1 cellular context compared by ENCODE assay signal in the genomic region with DNA sequence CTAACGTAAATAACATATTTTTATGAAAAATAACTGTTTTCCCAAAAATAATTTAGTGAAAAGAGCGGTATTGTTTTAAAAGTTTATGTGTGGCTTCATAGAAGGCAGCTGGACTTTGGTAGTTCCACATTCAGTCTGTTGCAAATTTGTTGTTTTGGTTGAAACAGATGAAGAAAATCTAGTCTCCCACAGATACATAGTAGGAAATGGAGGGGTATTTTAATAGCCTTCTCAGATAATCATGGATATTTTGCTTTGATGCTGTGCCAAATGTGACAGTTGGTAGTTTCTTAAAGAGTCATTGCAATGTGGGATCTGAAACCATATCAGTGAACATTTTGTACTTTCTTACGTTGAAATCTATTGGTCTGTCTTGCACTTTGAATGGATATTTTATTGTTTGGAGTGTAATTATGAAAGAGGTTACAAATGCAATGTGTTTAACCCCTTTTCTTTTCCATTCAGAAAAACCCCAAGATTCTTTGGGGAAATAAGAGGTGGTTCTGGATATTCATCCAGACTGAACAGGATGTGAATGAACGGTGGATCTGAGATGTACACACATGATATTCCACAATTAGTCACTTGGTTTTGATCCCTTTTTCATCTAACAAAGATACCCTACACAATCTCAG.
TF ChIP-seq lines count a peak whose summit lies in the region.

No MANE protein-coding gene starts in this region.

TF ChIP-seq in SK-N-SH, 30 proteins besides CTCF, POLR2A, EP300 and RAD21:
- no peak; the same call in 1 of the 2 replicates for TF ChIP-seq NFIC (IDR thresholded peaks at IDR 0.05; ENCODE audit: borderline replicate concordance)
- TF ChIP-seq, protein P1, sequence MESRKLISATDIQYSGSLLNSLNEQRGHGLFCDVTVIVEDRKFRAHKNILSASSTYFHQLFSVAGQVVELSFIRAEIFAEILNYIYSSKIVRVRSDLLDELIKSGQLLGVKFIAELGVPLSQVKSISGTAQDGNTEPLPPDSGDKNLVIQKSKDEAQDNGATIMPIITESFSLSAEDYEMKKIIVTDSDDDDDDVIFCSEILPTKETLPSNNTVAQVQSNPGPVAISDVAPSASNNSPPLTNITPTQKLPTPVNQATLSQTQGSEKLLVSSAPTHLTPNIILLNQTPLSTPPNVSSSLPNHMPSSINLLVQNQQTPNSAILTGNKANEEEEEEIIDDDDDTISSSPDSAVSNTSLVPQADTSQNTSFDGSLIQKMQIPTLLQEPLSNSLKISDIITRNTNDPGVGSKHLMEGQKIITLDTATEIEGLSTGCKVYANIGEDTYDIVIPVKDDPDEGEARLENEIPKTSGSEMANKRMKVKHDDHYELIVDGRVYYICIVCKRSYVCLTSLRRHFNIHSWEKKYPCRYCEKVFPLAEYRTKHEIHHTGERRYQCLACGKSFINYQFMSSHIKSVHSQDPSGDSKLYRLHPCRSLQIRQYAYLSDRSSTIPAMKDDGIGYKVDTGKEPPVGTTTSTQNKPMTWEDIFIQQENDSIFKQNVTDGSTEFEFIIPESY (IDR thresholded peaks at IDR 0.05; ENCODE audit: borderline replicate concordance, low read depth), result peak; percentile 7; the same call in 1 of the 2 replicates
